9 cellular contexts compared by ENCODE assay signal in the genomic region with DNA sequence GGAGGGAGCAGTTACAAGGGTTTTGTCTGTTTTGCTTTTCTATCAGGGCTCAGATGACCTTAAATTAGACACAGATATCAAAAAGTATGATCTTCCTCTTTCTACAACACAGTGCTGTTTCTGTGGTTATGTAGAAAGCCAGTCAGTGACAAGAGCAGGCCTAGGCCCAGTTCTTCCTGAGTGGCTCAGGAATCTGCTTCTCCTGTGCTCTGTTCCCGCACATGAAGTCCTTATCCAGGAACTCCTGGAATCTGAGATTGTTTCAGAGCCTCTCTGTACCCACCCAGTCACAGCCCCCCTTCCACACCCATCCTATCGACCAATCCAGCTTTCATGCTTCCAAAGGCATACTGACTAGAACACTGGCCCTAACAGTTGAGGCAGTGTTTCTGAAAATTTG. TPM values are rescaled to one million over a fixed set of nuclear protein-coding genes. Genes with fewer than 3 reads are reported as not detected.
DNase-seq lines count a peak whose midpoint lies in the region; ATAC-seq and TF ChIP-seq lines count a peak whose summit lies in the region.
"Had no signal": no experiment of that assay in that cellular context is flagged by ENCODE, and none has a peak within 500 bp of the region (broad histone marks: within the 10 kb centered on the region; RNA-seq: fewer than 3 reads in every experiment).

No MANE protein-coding gene starts in this region.

- peaks cover 0 to 33% of the 10 kb centered on the region in 2 donors for H3K4me1 ChIP-seq in right atrium auricular region

- peaks cover 80% of the 10 kb centered on the region for H3K36me3 Mint-ChIP-seq in activated T-cell treated with anti-CD3 and anti-CD28 coated beads, Interleukin-2, amount 50 U/mL, for 24 hours (ENCODE audit: low read depth)
- peaks cover 29% of the 10 kb centered on the region for H3K36me3 Mint-ChIP-seq in activated T-cell treated with anti-CD3 and anti-CD28 coated beads, Interleukin-2, amount 50 U/mL, for 4 hours (ENCODE audit: insufficient read depth)
- peaks cover 57% of the 10 kb centered on the region for H3K36me3 Mint-ChIP-seq in T-cell
- peaks cover 23% of the 10 kb centered on the region for H3K36me3 Mint-ChIP-seq in type B pancreatic cell

- CTCF ChIA-PET in T-cell (lab: Charles Lee): interaction anchor here in 1 of 2 donors (0.6 kb wide), 1 partner anchor 258 kb away, joined by 4 read pairs; no protein-coding TSS in a partner anchor

- no peaks in the 10 kb centered on the region for H3K27me3 ChIP-seq in right atrium auricular region

- H3K9me3 ChIP-seq in right atrium auricular region: no peaks in the 10 kb centered on the region

- H3K27ac ChIP-seq in right atrium auricular region: peak overlapping the region; percentile 39 to 73

- TF ChIP-seq CTCF in right atrium auricular region (IDR thresholded peaks at IDR 0.05) (no peak), type B pancreatic cell (conservative IDR thresholded peaks at IDR 0.05) (no peak)

- peaks cover 60% of the 10 kb centered on the region for H3K36me3 ChIP-seq in right atrium auricular region

- no peaks in the 10 kb centered on the region for H3K27me3 Mint-ChIP-seq in activated T-cell treated with anti-CD3 and anti-CD28 coated beads, Interleukin-2, amount 50 U/mL, for 24 hours
- no peaks in the 10 kb centered on the region for H3K27me3 Mint-ChIP-seq in activated T-cell treated with anti-CD3 and anti-CD28 coated beads, Interleukin-2, amount 50 U/mL, for 4 hours (ENCODE audit: low read depth)
- H3K27me3 Mint-ChIP-seq in T-cell: no peaks in the 10 kb centered on the region
- H3K27me3 Mint-ChIP-seq in type B pancreatic cell: no peaks in the 10 kb centered on the region

- H3K4me3 Mint-ChIP-seq in activated T-cell treated with anti-CD3 and anti-CD28 coated beads, Interleukin-2, amount 50 U/mL, for 24 hours: no peak overlapping the region
- H3K4me3 Mint-ChIP-seq in activated T-cell treated with anti-CD3 and anti-CD28 coated beads, Interleukin-2, amount 50 U/mL, for 4 hours: no peak overlapping the region
- no peak overlapping the region for H3K4me3 Mint-ChIP-seq in T-cell
- peak overlapping the region; percentile 52 for H3K4me3 Mint-ChIP-seq in type B pancreatic cell

- H3K9me3 Mint-ChIP-seq in activated T-cell treated with anti-CD3 and anti-CD28 coated beads, Interleukin-2, amount 50 U/mL, for 24 hours: no peaks in the 10 kb centered on the region
- no peaks in the 10 kb centered on the region for H3K9me3 Mint-ChIP-seq in activated T-cell treated with anti-CD3 and anti-CD28 coated beads, Interleukin-2, amount 50 U/mL, for 4 hours
- H3K9me3 Mint-ChIP-seq in T-cell (no peaks in the 10 kb centered on the region), type B pancreatic cell (no peaks in the 10 kb centered on the region)

- POLR2A ChIA-PET in T-cell (lab: Charles Lee): no interaction called here

- H3K4me1 Mint-ChIP-seq in activated T-cell treated with anti-CD3 and anti-CD28 coated beads, Interleukin-2, amount 50 U/mL, for 24 hours (ENCODE audit: low read depth): peaks cover 28% of the 10 kb centered on the region
- peaks cover 39% of the 10 kb centered on the region for H3K4me1 Mint-ChIP-seq in activated T-cell treated with anti-CD3 and anti-CD28 coated beads, Interleukin-2, amount 50 U/mL, for 4 hours (ENCODE audit: low read depth)
- peaks cover 28 to 48% (median 29%) of the 10 kb centered on the region in 3 donors for H3K4me1 Mint-ChIP-seq in T-cell
- peaks cover 9% of the 10 kb centered on the region for H3K4me1 Mint-ChIP-seq in type B pancreatic cell (ENCODE audit: unreplicated experiment)

- no peak for ATAC-seq in activated T-cell treated with anti-CD3 and anti-CD28 coated beads, Interleukin-2, amount 50 U/mL, for 4 hours
- ATAC-seq in T-cell (replicated peaks in 1 of 4) (no peak), HG02678 (IDR thresholded peaks at IDR 0.05; ENCODE audit: unreplicated experiment) (no peak)

- DNase-seq in activated T-cell treated with anti-CD3 and anti-CD28 coated beads, Interleukin-2, amount 50 U/mL, for 24 hours: no peak
- DNase-seq in activated T-cell treated with anti-CD3 and anti-CD28 coated beads, Interleukin-2, amount 50 U/mL, for 4 hours: no peak
- DNase-seq in T-cell (no peak), right atrium auricular region (ENCODE audit: low spot score) (no peak), type B pancreatic cell (ENCODE audit: extremely low spot score, unreplicated experiment) (no peak), NCI-H1417 treated with DMSO at 0.1 percent for 48 hours (lab: John Stamatoyannopoulos, UW) (no peak), HuH-7.5 (ENCODE audit: low spot score) (no peak)
- DNase-seq: NCI-H1048 had no signal

- H3K4me3 ChIP-seq in right atrium auricular region: no peak overlapping the region

- peak overlapping the region; percentile 80 for H3K27ac Mint-ChIP-seq in activated T-cell treated with anti-CD3 and anti-CD28 coated beads, Interleukin-2, amount 50 U/mL, for 24 hours
- H3K27ac Mint-ChIP-seq in T-cell: peak overlapping the region; percentile 25 to 69
- H3K27ac Mint-ChIP-seq in type B pancreatic cell: peak overlapping the region; percentile 89

RNA-seq across cellular contexts. Expression of gene SMU1, which starts 40.4 kb away (rescaled TPM):
- total RNA-seq in activated T-cell treated with anti-CD3 and anti-CD28 coated beads, Interleukin-2, amount 50 U/mL, for 4 hours: 10 to 100 TPM; 31.0 to 33.9 (median 32.3) TPM
- total RNA-seq in T-cell (10 to 100 TPM; 22.6 to 25.5 (median 24.4) TPM), right atrium auricular region (10 to 100 TPM; 11.4 to 12.2 TPM), type B pancreatic cell (ENCODE audit: low replicate concordance) (21.0 and 25.4 TPM in 2 replicates)

RNA-seq across cellular contexts. Expression of gene B4GALT1, which starts 50.3 kb away (rescaled TPM):
- total RNA-seq in activated T-cell treated with anti-CD3 and anti-CD28 coated beads, Interleukin-2, amount 50 U/mL, for 4 hours: 10 to 100 TPM; 30.2 to 43.4 (median 32.0) TPM
- total RNA-seq in T-cell: 10 to 100 TPM; 33.2 to 85.3 (median 44.1) TPM
- total RNA-seq in right atrium auricular region: 10 to 100 TPM; 57.6 to 76.1 TPM
- total RNA-seq in type B pancreatic cell (ENCODE audit: low replicate concordance): 91.9 and 150 TPM in 2 replicates
